In the genomic region with DNA sequence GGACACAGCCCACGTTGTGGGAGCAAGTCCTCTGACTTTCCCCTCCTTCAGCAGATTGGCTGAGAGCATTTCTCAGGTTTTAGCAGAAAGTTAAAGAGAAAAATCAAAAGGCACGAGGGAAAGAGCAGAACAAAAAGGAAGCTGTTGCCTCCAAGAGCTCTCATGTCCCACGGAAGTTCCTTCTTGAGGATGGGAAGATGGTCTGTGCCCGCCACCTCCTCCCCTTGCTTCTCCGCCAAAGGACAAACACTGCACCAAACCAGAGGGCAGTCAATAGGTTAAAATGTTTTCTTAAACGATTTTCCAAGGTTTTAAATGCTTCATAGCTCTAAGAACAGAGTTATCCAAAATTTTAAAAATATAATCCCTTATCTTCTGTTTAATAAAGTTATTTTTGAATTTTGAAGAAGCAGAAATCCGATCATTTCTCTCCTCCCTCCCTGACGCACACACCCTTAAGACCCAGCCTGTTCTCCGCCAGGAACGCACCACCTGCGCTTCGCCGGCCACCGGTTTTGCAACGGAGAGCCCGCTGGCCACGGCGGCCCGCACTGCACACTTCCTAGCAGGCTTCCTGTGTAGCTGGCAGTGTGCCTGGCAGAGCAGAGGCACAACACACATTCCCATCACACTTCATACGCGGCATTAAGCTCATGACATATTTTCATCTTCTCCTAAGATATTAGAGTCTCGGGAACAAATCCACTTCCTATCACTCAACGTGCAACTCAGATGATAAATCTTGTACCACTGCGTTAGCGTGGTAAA, we compare ENCODE assay signal across 1 cellular context.
TF ChIP-seq lines count a peak whose summit lies in the region.

No MANE protein-coding gene starts in this region.

TF ChIP-seq in WTC11, 78 proteins besides CTCF, POLR2A, EP300 and RAD21 (continued from another document):
- TF ChIP-seq ZNF425 (CRISPR knock-in tag; conservative IDR thresholded peaks at IDR 0.05): no peak
- TF ChIP-seq GRHL2 (CRISPR knock-in tag; IDR thresholded peaks at IDR 0.05; ENCODE audit: insufficient replicate concordance, severe bottlenecking): no peak
- no peak for TF ChIP-seq CBFB (CRISPR knock-in tag; IDR thresholded peaks at IDR 0.05; ENCODE audit: low read depth)
- TF ChIP-seq, protein P1, sequence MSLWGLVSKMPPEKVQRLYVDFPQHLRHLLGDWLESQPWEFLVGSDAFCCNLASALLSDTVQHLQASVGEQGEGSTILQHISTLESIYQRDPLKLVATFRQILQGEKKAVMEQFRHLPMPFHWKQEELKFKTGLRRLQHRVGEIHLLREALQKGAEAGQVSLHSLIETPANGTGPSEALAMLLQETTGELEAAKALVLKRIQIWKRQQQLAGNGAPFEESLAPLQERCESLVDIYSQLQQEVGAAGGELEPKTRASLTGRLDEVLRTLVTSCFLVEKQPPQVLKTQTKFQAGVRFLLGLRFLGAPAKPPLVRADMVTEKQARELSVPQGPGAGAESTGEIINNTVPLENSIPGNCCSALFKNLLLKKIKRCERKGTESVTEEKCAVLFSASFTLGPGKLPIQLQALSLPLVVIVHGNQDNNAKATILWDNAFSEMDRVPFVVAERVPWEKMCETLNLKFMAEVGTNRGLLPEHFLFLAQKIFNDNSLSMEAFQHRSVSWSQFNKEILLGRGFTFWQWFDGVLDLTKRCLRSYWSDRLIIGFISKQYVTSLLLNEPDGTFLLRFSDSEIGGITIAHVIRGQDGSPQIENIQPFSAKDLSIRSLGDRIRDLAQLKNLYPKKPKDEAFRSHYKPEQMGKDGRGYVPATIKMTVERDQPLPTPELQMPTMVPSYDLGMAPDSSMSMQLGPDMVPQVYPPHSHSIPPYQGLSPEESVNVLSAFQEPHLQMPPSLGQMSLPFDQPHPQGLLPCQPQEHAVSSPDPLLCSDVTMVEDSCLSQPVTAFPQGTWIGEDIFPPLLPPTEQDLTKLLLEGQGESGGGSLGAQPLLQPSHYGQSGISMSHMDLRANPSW (CRISPR knock-in tag; conservative IDR thresholded peaks at IDR 0.05; ENCODE audit: low read depth): no peak
- TF ChIP-seq ZNF232 (CRISPR knock-in tag; IDR thresholded peaks at IDR 0.05): no peak
- TF ChIP-seq NFATC4 (CRISPR knock-in tag; IDR thresholded peaks at IDR 0.05): no peak
